Comparison of ENCODE assay signal across 5 cellular contexts in genomic region chr19:29922972-29923371, GRCh38.
"Had no signal": no experiment of that assay in that cellular context is flagged by ENCODE, and none has a peak within 500 bp of the region (broad histone marks: within the 10 kb centered on the region; RNA-seq: fewer than 3 reads in every experiment).

No MANE protein-coding gene starts in this region.

- H3K36me3 ChIP-seq: HAP-1 had no signal

- H2AFZ ChIP-seq: GM23248 had no signal

- H3K9me3 ChIP-seq: HAP-1 had no signal

- H3K27ac ChIP-seq: GM23248 had no signal

- H3K9ac ChIP-seq: GM23248 had no signal

- H3K4me3 ChIP-seq: GM23248, HAP-1 had no signal

- DNase-seq: GM23248, GOT3, H7, KBM-7 had no signal

- H3K4me1 ChIP-seq: HAP-1 had no signal
